In the genomic region with DNA sequence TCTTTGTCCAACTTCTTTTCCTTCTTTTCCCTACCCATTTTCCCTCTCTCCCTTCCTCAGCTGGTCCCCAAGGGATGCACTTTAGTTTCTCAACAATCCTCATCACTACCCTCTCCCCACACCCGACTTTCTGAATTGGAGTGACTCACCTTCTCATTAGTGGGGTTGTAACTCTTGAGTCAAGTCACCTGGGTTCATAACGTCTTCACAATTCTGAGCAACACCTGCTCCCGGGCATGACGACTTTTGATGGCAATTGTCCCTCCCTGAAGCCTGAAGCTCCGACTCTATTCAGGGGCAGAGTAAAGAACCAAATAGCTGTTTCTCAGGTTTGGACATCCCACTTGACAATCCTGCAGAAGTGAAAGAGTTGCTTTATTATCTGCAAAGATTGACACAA, we compare ENCODE assay signal across 4 cellular contexts.
TF ChIP-seq lines count a peak whose summit lies in the region.

No MANE protein-coding gene starts in this region.

TF ChIP-seq in GM23338, 12 proteins besides CTCF, POLR2A, EP300 and RAD21:
- TF ChIP-seq STAT1 (IDR thresholded peaks at IDR 0.05; ENCODE audit: unreplicated experiment) (no peak), EZH2 (IDR thresholded peaks at IDR 0.05; ENCODE audit: low read depth, unreplicated experiment) (peak; percentile 63), ZNF114 (CRISPR knock-in tag; IDR thresholded peaks at IDR 0.05) (no peak), NANOG (IDR thresholded peaks at IDR 0.05; ENCODE audit: borderline replicate concordance) (no peak)

TF ChIP-seq in HCT116, 20 proteins besides CTCF, POLR2A, EP300 and RAD21:
- no peak for TF ChIP-seq ELF1 (IDR thresholded peaks at IDR 0.05; ENCODE audit: borderline replicate concordance, low read depth)
- TF ChIP-seq EZH2phosphoT487 (IDR thresholded peaks at IDR 0.05; ENCODE audit: borderline replicate concordance): peak; percentile 67; the same call in 1 of the 2 replicates
- peak; percentile 64; the same call in 1 of the 2 replicates for TF ChIP-seq EZH2 (IDR thresholded peaks at IDR 0.05)

TF ChIP-seq in H1, 55 proteins besides CTCF, POLR2A, EP300 and RAD21:
- no peak for TF ChIP-seq SIX5 (IDR thresholded peaks at IDR 0.05; ENCODE audit: low read depth, low read length)
- no peak for TF ChIP-seq BACH1 (IDR thresholded peaks at IDR 0.05; ENCODE audit: low read length)
- TF ChIP-seq NANOG (IDR thresholded peaks at IDR 0.05; ENCODE audit: insufficient read depth, low read depth, low read length, poor library complexity, severe bottlenecking): no peak
- TF ChIP-seq POU5F1 (IDR thresholded peaks at IDR 0.05; ENCODE audit: low read depth, low read length): no peak
- no peak for TF ChIP-seq CHD2 (IDR thresholded peaks at IDR 0.05; ENCODE audit: low read length)
- TF ChIP-seq, protein P1, sequence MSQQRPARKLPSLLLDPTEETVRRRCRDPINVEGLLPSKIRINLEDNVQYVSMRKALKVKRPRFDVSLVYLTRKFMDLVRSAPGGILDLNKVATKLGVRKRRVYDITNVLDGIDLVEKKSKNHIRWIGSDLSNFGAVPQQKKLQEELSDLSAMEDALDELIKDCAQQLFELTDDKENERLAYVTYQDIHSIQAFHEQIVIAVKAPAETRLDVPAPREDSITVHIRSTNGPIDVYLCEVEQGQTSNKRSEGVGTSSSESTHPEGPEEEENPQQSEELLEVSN (IDR thresholded peaks at IDR 0.05): no peak; the same call in 1 of the 2 replicates
- no peak for TF ChIP-seq SAP30 (IDR thresholded peaks at IDR 0.05; ENCODE audit: insufficient read depth, insufficient replicate concordance, low read length)
- no peak for TF ChIP-seq HDAC6 (IDR thresholded peaks at IDR 0.05; ENCODE audit: low read depth, low read length)
- TF ChIP-seq RFX5 (IDR thresholded peaks at IDR 0.05; ENCODE audit: borderline replicate concordance, low read depth, low read length): no peak

TF ChIP-seq in WTC11, 78 proteins besides CTCF, POLR2A, EP300 and RAD21:
- TF ChIP-seq JAZF1 (CRISPR knock-in tag; IDR thresholded peaks at IDR 0.05): no peak
- TF ChIP-seq, protein P2, sequence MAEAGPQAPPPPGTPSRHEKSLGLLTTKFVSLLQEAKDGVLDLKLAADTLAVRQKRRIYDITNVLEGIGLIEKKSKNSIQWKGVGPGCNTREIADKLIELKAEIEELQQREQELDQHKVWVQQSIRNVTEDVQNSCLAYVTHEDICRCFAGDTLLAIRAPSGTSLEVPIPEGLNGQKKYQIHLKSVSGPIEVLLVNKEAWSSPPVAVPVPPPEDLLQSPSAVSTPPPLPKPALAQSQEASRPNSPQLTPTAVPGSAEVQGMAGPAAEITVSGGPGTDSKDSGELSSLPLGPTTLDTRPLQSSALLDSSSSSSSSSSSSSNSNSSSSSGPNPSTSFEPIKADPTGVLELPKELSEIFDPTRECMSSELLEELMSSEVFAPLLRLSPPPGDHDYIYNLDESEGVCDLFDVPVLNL (CRISPR knock-in tag; IDR thresholded peaks at IDR 0.05; ENCODE audit: borderline replicate concordance, low read depth): no peak
- TF ChIP-seq, protein P3, sequence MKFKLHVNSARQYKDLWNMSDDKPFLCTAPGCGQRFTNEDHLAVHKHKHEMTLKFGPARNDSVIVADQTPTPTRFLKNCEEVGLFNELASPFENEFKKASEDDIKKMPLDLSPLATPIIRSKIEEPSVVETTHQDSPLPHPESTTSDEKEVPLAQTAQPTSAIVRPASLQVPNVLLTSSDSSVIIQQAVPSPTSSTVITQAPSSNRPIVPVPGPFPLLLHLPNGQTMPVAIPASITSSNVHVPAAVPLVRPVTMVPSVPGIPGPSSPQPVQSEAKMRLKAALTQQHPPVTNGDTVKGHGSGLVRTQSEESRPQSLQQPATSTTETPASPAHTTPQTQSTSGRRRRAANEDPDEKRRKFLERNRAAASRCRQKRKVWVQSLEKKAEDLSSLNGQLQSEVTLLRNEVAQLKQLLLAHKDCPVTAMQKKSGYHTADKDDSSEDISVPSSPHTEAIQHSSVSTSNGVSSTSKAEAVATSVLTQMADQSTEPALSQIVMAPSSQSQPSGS (CRISPR knock-in tag; IDR thresholded peaks at IDR 0.05; ENCODE audit: borderline replicate concordance, low read depth): no peak
- TF ChIP-seq MYBL2 (CRISPR knock-in tag; IDR thresholded peaks at IDR 0.05): no peak
- TF ChIP-seq, protein P4, sequence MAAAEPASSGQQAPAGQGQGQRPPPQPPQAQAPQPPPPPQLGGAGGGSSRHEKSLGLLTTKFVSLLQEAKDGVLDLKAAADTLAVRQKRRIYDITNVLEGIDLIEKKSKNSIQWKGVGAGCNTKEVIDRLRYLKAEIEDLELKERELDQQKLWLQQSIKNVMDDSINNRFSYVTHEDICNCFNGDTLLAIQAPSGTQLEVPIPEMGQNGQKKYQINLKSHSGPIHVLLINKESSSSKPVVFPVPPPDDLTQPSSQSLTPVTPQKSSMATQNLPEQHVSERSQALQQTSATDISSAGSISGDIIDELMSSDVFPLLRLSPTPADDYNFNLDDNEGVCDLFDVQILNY (CRISPR knock-in tag; IDR thresholded peaks at IDR 0.05): no peak
- TF ChIP-seq NR1H2 (CRISPR knock-in tag; IDR thresholded peaks at IDR 0.05): no peak
- TF ChIP-seq ZNF423 (CRISPR knock-in tag; IDR thresholded peaks at IDR 0.05): no peak
- TF ChIP-seq, protein P5, sequence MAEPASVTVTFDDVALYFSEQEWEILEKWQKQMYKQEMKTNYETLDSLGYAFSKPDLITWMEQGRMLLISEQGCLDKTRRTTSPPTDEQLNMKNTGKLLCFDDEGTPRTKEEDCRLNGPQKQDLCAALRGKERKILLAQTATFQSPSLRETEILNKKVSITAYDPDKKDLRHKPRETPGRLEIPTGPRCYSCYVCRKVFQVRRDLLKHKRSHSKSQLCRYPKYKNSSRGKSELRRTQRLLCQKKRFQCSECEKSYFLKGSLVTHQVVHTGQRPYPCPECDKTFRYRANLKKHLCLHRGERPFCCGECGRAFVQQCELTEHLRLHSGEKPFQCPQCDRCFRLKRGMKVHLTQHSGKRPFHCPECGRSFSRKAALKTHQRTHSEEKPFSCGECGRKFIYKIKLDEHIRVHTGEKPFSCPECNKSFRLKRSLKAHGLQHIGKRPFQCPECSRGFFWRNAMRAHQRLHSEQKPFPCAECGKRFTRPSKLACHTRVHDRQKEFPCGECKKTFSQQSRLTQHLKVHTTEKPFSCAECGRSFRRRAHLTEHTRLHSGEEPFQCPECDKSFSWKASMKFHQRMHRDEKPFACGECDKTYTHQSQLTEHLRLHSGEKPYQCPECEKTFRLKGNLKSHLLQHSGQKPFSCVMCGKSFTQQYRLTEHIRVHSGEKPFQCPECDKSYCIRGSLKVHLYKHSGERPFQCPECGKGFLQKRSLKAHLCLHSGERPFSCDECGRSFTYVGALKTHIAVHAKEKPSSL (CRISPR knock-in tag; conservative IDR thresholded peaks at IDR 0.05): no peak
- TF ChIP-seq, protein P6, sequence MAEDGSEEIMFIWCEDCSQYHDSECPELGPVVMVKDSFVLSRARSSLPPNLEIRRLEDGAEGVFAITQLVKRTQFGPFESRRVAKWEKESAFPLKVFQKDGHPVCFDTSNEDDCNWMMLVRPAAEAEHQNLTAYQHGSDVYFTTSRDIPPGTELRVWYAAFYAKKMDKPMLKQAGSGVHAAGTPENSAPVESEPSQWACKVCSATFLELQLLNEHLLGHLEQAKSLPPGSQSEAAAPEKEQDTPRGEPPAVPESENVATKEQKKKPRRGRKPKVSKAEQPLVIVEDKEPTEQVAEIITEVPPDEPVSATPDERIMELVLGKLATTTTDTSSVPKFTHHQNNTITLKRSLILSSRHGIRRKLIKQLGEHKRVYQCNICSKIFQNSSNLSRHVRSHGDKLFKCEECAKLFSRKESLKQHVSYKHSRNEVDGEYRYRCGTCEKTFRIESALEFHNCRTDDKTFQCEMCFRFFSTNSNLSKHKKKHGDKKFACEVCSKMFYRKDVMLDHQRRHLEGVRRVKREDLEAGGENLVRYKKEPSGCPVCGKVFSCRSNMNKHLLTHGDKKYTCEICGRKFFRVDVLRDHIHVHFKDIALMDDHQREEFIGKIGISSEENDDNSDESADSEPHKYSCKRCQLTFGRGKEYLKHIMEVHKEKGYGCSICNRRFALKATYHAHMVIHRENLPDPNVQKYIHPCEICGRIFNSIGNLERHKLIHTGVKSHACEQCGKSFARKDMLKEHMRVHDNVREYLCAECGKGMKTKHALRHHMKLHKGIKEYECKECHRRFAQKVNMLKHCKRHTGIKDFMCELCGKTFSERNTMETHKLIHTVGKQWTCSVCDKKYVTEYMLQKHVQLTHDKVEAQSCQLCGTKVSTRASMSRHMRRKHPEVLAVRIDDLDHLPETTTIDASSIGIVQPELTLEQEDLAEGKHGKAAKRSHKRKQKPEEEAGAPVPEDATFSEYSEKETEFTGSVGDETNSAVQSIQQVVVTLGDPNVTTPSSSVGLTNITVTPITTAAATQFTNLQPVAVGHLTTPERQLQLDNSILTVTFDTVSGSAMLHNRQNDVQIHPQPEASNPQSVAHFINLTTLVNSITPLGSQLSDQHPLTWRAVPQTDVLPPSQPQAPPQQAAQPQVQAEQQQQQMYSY (CRISPR knock-in tag; IDR thresholded peaks at IDR 0.05): no peak
- TF ChIP-seq, protein P7, sequence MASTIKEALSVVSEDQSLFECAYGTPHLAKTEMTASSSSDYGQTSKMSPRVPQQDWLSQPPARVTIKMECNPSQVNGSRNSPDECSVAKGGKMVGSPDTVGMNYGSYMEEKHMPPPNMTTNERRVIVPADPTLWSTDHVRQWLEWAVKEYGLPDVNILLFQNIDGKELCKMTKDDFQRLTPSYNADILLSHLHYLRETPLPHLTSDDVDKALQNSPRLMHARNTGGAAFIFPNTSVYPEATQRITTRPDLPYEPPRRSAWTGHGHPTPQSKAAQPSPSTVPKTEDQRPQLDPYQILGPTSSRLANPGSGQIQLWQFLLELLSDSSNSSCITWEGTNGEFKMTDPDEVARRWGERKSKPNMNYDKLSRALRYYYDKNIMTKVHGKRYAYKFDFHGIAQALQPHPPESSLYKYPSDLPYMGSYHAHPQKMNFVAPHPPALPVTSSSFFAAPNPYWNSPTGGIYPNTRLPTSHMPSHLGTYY (CRISPR knock-in tag; IDR thresholded peaks at IDR 0.05): no peak
- TF ChIP-seq, protein P8, sequence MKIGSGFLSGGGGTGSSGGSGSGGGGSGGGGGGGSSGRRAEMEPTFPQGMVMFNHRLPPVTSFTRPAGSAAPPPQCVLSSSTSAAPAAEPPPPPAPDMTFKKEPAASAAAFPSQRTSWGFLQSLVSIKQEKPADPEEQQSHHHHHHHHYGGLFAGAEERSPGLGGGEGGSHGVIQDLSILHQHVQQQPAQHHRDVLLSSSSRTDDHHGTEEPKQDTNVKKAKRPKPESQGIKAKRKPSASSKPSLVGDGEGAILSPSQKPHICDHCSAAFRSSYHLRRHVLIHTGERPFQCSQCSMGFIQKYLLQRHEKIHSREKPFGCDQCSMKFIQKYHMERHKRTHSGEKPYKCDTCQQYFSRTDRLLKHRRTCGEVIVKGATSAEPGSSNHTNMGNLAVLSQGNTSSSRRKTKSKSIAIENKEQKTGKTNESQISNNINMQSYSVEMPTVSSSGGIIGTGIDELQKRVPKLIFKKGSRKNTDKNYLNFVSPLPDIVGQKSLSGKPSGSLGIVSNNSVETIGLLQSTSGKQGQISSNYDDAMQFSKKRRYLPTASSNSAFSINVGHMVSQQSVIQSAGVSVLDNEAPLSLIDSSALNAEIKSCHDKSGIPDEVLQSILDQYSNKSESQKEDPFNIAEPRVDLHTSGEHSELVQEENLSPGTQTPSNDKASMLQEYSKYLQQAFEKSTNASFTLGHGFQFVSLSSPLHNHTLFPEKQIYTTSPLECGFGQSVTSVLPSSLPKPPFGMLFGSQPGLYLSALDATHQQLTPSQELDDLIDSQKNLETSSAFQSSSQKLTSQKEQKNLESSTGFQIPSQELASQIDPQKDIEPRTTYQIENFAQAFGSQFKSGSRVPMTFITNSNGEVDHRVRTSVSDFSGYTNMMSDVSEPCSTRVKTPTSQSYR (CRISPR knock-in tag; IDR thresholded peaks at IDR 0.05): no peak
- TF ChIP-seq CREB1 (CRISPR knock-in tag; IDR thresholded peaks at IDR 0.05): no peak
- no peak for TF ChIP-seq TP53 (CRISPR knock-in tag; IDR thresholded peaks at IDR 0.05)
- TF ChIP-seq, protein P9, sequence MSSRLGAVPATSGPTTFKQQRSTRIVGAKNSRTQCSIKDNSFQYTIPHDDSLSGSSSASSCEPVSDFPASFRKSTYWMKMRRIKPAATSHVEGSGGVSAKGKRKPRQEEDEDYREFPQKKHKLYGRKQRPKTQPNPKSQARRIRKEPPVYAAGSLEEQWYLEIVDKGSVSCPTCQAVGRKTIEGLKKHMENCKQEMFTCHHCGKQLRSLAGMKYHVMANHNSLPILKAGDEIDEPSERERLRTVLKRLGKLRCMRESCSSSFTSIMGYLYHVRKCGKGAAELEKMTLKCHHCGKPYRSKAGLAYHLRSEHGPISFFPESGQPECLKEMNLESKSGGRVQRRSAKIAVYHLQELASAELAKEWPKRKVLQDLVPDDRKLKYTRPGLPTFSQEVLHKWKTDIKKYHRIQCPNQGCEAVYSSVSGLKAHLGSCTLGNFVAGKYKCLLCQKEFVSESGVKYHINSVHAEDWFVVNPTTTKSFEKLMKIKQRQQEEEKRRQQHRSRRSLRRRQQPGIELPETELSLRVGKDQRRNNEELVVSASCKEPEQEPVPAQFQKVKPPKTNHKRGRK (CRISPR knock-in tag; IDR thresholded peaks at IDR 0.05; ENCODE audit: borderline replicate concordance): no peak
- TF ChIP-seq GRHL2 (CRISPR knock-in tag; IDR thresholded peaks at IDR 0.05; ENCODE audit: insufficient replicate concordance, severe bottlenecking): no peak
- TF ChIP-seq, protein P10, sequence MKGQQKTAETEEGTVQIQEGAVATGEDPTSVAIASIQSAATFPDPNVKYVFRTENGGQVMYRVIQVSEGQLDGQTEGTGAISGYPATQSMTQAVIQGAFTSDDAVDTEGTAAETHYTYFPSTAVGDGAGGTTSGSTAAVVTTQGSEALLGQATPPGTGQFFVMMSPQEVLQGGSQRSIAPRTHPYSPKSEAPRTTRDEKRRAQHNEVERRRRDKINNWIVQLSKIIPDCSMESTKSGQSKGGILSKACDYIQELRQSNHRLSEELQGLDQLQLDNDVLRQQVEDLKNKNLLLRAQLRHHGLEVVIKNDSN (CRISPR knock-in tag; IDR thresholded peaks at IDR 0.05): no peak
